ENCODE assay signal across 18 cellular contexts in the genomic region with DNA sequence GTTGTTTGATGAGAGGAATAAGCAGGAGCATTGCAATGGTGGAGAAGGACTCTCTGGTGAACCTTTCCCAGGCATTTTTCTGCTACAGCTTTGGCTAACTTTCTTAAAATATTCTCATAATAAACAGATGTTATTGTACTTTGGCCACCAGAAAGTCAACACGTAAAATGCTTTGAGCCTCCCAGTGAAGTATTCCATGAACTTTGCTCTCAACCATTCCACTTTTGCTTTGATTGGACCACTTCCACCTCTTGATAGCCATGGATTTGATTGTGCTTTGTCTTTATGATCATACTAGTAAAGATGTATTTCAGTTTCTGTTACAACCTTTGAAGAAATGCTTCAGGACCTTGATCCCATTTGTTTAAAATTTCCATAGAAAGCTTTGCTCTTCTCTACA.
A peak's percentile ranks its signal among the peaks of the same experiment; 100 is the strongest.
DNase-seq lines count a peak whose midpoint lies in the region; ATAC-seq, FAIRE-seq and TF ChIP-seq lines count a peak whose summit lies in the region.
"Had no signal": no experiment of that assay in that cellular context is flagged by ENCODE, and none has a peak within 500 bp of the region (broad histone marks: within the 10 kb centered on the region; RNA-seq: fewer than 3 reads in every experiment).

No MANE protein-coding gene starts in this region.

- no peaks in the 10 kb centered on the region for H3K27me3 ChIP-seq in pancreas
- H3K27me3 ChIP-seq: SJCRH30 had no signal

- FAIRE-seq in pancreas (lab: Jason Lieb, UNC) = peak; percentile 82
- FAIRE-seq: GM19239, H54 had no signal

- no peaks in the 10 kb centered on the region for H3K36me3 ChIP-seq in pancreas
- H3K36me3 ChIP-seq: SJCRH30 had no signal

- no peaks in the 10 kb centered on the region for H3K27me3 Mint-ChIP-seq in naive thymus-derived CD8-positive, alpha-beta T cell

- H3K9me3 ChIP-seq in pancreas = no peaks in the 10 kb centered on the region
- H3K9me3 ChIP-seq: SJCRH30 had no signal

- TF ChIP-seq CTCF in choroid plexus epithelial cell (conservative IDR thresholded peaks at IDR 0.05; ENCODE audit: low read depth, low read length) (no peak), fibroblast of the aortic adventitia (IDR thresholded peaks at IDR 0.05; ENCODE audit: insufficient read depth, low read length) (no peak), pancreas (IDR thresholded peaks at IDR 0.05) (no peak)

- H3K9me3 Mint-ChIP-seq in naive thymus-derived CD8-positive, alpha-beta T cell = peaks cover 0 to 18% (median 10%) of the 10 kb centered on the region in 9 donors

- intact Hi-C loops in pancreas (cut with DNase I) (no loop called here), left cardiac atrium (cut with DNase I) (loop anchor here in 1 of 2 donors (10.0 kb wide), 1 partner anchor 233 kb away; no protein-coding TSS in a partner anchor)

- H3K27ac ChIP-seq in pancreas = no peak overlapping the region
- H3K27ac ChIP-seq: SJCRH30 had no signal

- H3K36me3 Mint-ChIP-seq in naive thymus-derived CD8-positive, alpha-beta T cell = no peaks in the 10 kb centered on the region
- H3K36me3 Mint-ChIP-seq: CD14-positive monocyte had no signal

- no peaks in the 10 kb centered on the region for H3K4me1 ChIP-seq in pancreas
- H3K4me1 ChIP-seq: SJCRH30 had no signal

- H3K4me3 ChIP-seq in choroid plexus epithelial cell (ENCODE audit: low read depth, low read length) (no peak overlapping the region), fibroblast of the aortic adventitia (ENCODE audit: low read depth, low read length) (no peak overlapping the region), pancreas (no peak overlapping the region)
- H3K4me3 ChIP-seq: SJCRH30 had no signal

- no peak for ATAC-seq in pancreas
- no peak for ATAC-seq in naive thymus-derived CD8-positive, alpha-beta T cell
- no peak for ATAC-seq in left cardiac atrium
- no peak for ATAC-seq in HG02678 (IDR thresholded peaks at IDR 0.05; ENCODE audit: unreplicated experiment)
- ATAC-seq: Panc1 had no signal

- no peak overlapping the region for H3K4me3 Mint-ChIP-seq in naive thymus-derived CD8-positive, alpha-beta T cell
- H3K4me3 Mint-ChIP-seq: CD14-positive monocyte had no signal

- POLR2A ChIA-PET in naive thymus-derived CD8-positive, alpha-beta T cell (lab: Charles Lee) = no interaction called here

- H3K4me1 Mint-ChIP-seq in naive thymus-derived CD8-positive, alpha-beta T cell = no peaks in the 10 kb centered on the region
- H3K4me1 Mint-ChIP-seq: CD14-positive monocyte had no signal

- WGBS in pancreas, 2 donors = 0% methylated on average over 1 of the region's 1 CpG

- DNase-seq in HT-29 (ENCODE audit: low spot score) = peak; percentile 40
- DNase-seq in choroid plexus epithelial cell (ENCODE audit: low read depth) = peak; percentile 38
- peak; percentile 11 for DNase-seq in fibroblast of the aortic adventitia (ENCODE audit: low read depth)
- no peak for DNase-seq in pancreas
- no peak for DNase-seq in naive thymus-derived CD8-positive, alpha-beta T cell
- no peak for DNase-seq in left cardiac atrium
- DNase-seq in HuH-7 (ENCODE audit: low spot score) = no peak
- DNase-seq: 8988T, DMS79 treated with DMSO at 0.1 percent for 48 hours, NCI-H1417 treated with DMSO at 0.1 percent for 48 hours, NCI-H1930, NCI-H345, SJCRH30 had no signal

- H3K27ac Mint-ChIP-seq in naive thymus-derived CD8-positive, alpha-beta T cell = no peak overlapping the region
- H3K27ac Mint-ChIP-seq: CD14-positive monocyte had no signal

Comparison
In these comparisons a context has a peak if more than half of its experiments do, and no peak if none do; other contexts are left out.
1. DNase-seq: peak in HT-29 (single experiment), choroid plexus epithelial cell (single experiment) and fibroblast of the aortic adventitia (single experiment); none in pancreas (0 of 6), naive thymus-derived CD8-positive, alpha-beta T cell (0 of 10), left cardiac atrium (single experiment) and HuH-7 (single experiment).